1 cellular context compared by ENCODE assay signal in genomic region chr2:238239872-238240760, GRCh38.
A peak's percentile ranks its signal among the peaks of the same experiment; 100 is the strongest.
TF ChIP-seq lines count a peak whose summit lies in the region.

Gene HES6 (minus strand): TSS chr2:238240038. CDS start chr2:238239905, 133 bp downstream.

TF ChIP-seq in GM12878, 131 proteins besides CTCF, POLR2A, EP300 and RAD21 (continued from another document and continues in another):
- TF ChIP-seq BHLHE40 (IDR thresholded peaks at IDR 0.05; ENCODE audit: borderline replicate concordance in 1 of 2, low read depth in 2 of 2, low read length in 1 of 2) (peak in 1 of 2 experiments; percentile 41; a peak in 2 of 4 replicates), RUNX3 (IDR thresholded peaks at IDR 0.05; ENCODE audit: low read length) (peak; percentile 6; the same call in 1 of the 2 replicates), MTA3 (IDR thresholded peaks at IDR 0.05; ENCODE audit: borderline replicate concordance, low read length) (no peak), RELA (IDR thresholded peaks at IDR 0.05; ENCODE audit: borderline replicate concordance, partially characterized antibody) (no peak), SRF (IDR thresholded peaks at IDR 0.05; ENCODE audit: low read depth in 2 of 2, low read length in 2 of 2) (peak in 1 of 2 experiments; percentile 50; a peak in 2 of 4 replicates), CHD4 (IDR thresholded peaks at IDR 0.05) (no peak), ELK1 (IDR thresholded peaks at IDR 0.05; ENCODE audit: low read depth, low read length) (0 out of 2 replicates have a peak, but pooled peaks have one; percentile 43), PRDM15 (CRISPR knock-in tag; IDR thresholded peaks at IDR 0.05) (no peak), IKZF1 (conservative IDR thresholded peaks at IDR 0.05) (peak; percentile 89), ZNF24 (IDR thresholded peaks at IDR 0.05) (peak; percentile 88), SMARCA5 (IDR thresholded peaks at IDR 0.05) (0 out of 2 replicates have a peak, but pooled peaks have one; percentile 37), LARP7 (IDR thresholded peaks at IDR 0.05) (peak; percentile 88), NFXL1 (IDR thresholded peaks at IDR 0.05; ENCODE audit: borderline replicate concordance) (no peak), SP1 (IDR thresholded peaks at IDR 0.05; ENCODE audit: low read depth, low read length) (peak; percentile 51), GATAD2B (conservative IDR thresholded peaks at IDR 0.05; ENCODE audit: low read depth) (peak; percentile 80), BCL11A (IDR thresholded peaks at IDR 0.05; ENCODE audit: low read depth, low read length) (no peak), ZNF592 (IDR thresholded peaks at IDR 0.05) (no peak), REST (IDR thresholded peaks at IDR 0.05; ENCODE audit: low read depth, low read length) (no peak), BACH1 (IDR thresholded peaks at IDR 0.05; ENCODE audit: borderline replicate concordance) (0 out of 2 replicates have a peak, but pooled peaks have one; percentile 63), EZH2 (IDR thresholded peaks at IDR 0.05; ENCODE audit: borderline replicate concordance, control insufficient read depth, low read depth, low read length) (no peak), CREB1 (IDR thresholded peaks at IDR 0.05; ENCODE audit: low read depth) (no peak), HDAC2 (IDR thresholded peaks at IDR 0.05) (no peak), ZBTB11 (CRISPR knock-in tag; IDR thresholded peaks at IDR 0.05) (no peak), ZNF687 (IDR thresholded peaks at IDR 0.05) (peak; percentile 51; the same call in 1 of the 2 replicates), ESRRA (IDR thresholded peaks at IDR 0.05; ENCODE audit: low read length) (no peak), TAF1 (IDR thresholded peaks at IDR 0.05; ENCODE audit: borderline replicate concordance, low read depth, low read length) (0 out of 2 replicates have a peak, but pooled peaks have one; percentile 26), IRF5 (IDR thresholded peaks at IDR 0.05; ENCODE audit: borderline replicate concordance) (no peak), BCLAF1 (IDR thresholded peaks at IDR 0.05) (no peak)
